Comparison of ENCODE assay signal across 1 cellular context in the genomic region with DNA sequence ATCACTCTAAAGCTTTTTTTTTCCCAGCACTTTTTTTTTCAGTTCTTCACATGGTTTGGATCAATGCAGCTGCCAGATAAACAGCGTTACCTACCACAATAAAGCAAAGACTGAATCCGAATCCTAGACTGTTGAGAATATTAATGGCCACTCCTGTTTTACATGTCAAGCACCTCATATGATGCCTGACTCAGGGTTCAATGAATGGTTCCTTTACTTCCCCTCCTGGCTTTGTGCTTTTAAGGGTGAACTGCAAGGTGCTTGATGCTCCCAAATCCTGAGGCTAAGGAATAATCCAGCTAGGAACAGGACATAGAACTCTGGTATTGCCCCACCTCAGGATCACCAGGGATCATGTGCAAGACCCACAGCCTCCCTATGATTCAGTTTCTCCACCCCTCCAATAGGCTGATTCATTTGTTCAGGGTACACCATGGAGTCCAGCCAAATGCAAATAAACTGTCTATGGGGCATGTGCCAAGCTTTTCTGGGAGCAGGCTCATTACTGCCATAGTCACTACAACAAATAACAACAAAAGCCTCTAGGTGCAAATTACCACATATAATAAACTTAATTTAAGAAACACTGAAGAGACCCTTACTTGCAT.
TF ChIP-seq lines count a peak whose summit lies in the region.

No MANE protein-coding gene starts in this region.

TF ChIP-seq in GM23338, 12 proteins besides CTCF, POLR2A, EP300 and RAD21 (continued from another document):
- TF ChIP-seq, protein P1, sequence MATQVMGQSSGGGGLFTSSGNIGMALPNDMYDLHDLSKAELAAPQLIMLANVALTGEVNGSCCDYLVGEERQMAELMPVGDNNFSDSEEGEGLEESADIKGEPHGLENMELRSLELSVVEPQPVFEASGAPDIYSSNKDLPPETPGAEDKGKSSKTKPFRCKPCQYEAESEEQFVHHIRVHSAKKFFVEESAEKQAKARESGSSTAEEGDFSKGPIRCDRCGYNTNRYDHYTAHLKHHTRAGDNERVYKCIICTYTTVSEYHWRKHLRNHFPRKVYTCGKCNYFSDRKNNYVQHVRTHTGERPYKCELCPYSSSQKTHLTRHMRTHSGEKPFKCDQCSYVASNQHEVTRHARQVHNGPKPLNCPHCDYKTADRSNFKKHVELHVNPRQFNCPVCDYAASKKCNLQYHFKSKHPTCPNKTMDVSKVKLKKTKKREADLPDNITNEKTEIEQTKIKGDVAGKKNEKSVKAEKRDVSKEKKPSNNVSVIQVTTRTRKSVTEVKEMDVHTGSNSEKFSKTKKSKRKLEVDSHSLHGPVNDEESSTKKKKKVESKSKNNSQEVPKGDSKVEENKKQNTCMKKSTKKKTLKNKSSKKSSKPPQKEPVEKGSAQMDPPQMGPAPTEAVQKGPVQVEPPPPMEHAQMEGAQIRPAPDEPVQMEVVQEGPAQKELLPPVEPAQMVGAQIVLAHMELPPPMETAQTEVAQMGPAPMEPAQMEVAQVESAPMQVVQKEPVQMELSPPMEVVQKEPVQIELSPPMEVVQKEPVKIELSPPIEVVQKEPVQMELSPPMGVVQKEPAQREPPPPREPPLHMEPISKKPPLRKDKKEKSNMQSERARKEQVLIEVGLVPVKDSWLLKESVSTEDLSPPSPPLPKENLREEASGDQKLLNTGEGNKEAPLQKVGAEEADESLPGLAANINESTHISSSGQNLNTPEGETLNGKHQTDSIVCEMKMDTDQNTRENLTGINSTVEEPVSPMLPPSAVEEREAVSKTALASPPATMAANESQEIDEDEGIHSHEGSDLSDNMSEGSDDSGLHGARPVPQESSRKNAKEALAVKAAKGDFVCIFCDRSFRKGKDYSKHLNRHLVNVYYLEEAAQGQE (IDR thresholded peaks at IDR 0.05; ENCODE audit: unreplicated experiment): no peak
- TF ChIP-seq, protein P2, sequence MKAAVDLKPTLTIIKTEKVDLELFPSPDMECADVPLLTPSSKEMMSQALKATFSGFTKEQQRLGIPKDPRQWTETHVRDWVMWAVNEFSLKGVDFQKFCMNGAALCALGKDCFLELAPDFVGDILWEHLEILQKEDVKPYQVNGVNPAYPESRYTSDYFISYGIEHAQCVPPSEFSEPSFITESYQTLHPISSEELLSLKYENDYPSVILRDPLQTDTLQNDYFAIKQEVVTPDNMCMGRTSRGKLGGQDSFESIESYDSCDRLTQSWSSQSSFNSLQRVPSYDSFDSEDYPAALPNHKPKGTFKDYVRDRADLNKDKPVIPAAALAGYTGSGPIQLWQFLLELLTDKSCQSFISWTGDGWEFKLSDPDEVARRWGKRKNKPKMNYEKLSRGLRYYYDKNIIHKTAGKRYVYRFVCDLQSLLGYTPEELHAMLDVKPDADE (IDR thresholded peaks at IDR 0.05): no peak
- TF ChIP-seq ZNF331 (CRISPR knock-in tag; IDR thresholded peaks at IDR 0.05; ENCODE audit: low read depth) (no peak), NANOG (IDR thresholded peaks at IDR 0.05; ENCODE audit: borderline replicate concordance) (no peak)
